ENCODE assay signal across 37 cellular contexts in genomic region chr13:52806029-52806428, GRCh38. TPM values are rescaled to one million over a fixed set of nuclear protein-coding genes. Genes with fewer than 3 reads are reported as not detected.
"Had no signal": no experiment of that assay in that cellular context is flagged by ENCODE, and none has a peak within 500 bp of the region (broad histone marks: within the 10 kb centered on the region; RNA-seq: fewer than 3 reads in every experiment).

No MANE protein-coding gene starts in this region.

- DNase-seq: Karpas-422, KBM-7, KG1, MG63, MM.1S, MV-4-11, NCI-H1048, NCI-H1092, NCI-H1092 treated with DMSO at 0.1 percent for 48 hours, NCI-H1105, NCI-H1105 treated with DMSO at 0.1 percent for 48 hours, NCI-H1417, NCI-H1417 treated with DMSO at 0.1 percent for 48 hours, NCI-H1436, NCI-H1436 treated with DMSO at 0.1 percent for 48 hours, NCI-H146, NCI-H1694, NCI-H1694 treated with DMSO at 0.1 percent for 48 hours, NCI-H187, NCI-H187 treated with DMSO at 0.1 percent for 48 hours, NCI-H1930, NCI-H2029, NCI-H2029 treated with DMSO at 0.1 percent for 48 hours, NCI-H2081, NCI-H2081 treated with DMSO at 0.1 percent for 48 hours, NCI-H2107, NCI-H2171, NCI-H2171 treated with DMSO at 0.1 percent for 48 hours, NCI-H2227 treated with DMSO at 0.1 percent for 48 hours, NCI-H226, NCI-H345, NCI-H446, NCI-H446 treated with DMSO at 0.1 percent for 48 hours had no signal

RNA-seq across cellular contexts. Expression of gene PCDH8, which starts 42.4 kb away (rescaled TPM):
- total RNA-seq: LHCN-M2, M059J, MCF 10A, NCI-H460 had no signal
